Comparison of ENCODE assay signal across 2 cellular contexts in genomic region chr10:20916976-20917375, GRCh38.
TF ChIP-seq lines count a peak whose summit lies in the region.

No MANE protein-coding gene starts in this region.

TF ChIP-seq in liver, 16 proteins besides CTCF, POLR2A, EP300 and RAD21:
- TF ChIP-seq HNF4A (conservative IDR thresholded peaks at IDR 0.05) (peak; percentile 13 to 14), SP1 (IDR thresholded peaks at IDR 0.05) (no peak)

TF ChIP-seq in HepG2, 621 proteins besides CTCF, POLR2A, EP300 and RAD21:
- TF ChIP-seq ZNF407 (CRISPR knock-in tag; IDR thresholded peaks at IDR 0.05; ENCODE audit: not compliant biosample characterization) (no peak), ZSCAN20 (CRISPR knock-in tag; IDR thresholded peaks at IDR 0.05; ENCODE audit: borderline replicate concordance) (no peak), ZNF687 (CRISPR knock-in tag; IDR thresholded peaks at IDR 0.05) (no peak), ELK4 (CRISPR knock-in tag; IDR thresholded peaks at IDR 0.05; ENCODE audit: borderline replicate concordance) (no peak), ZBTB1 (CRISPR knock-in tag; IDR thresholded peaks at IDR 0.05; ENCODE audit: borderline replicate concordance) (no peak), ZNF331 (CRISPR knock-in tag; IDR thresholded peaks at IDR 0.05) (no peak), ESRRA (CRISPR knock-in tag; IDR thresholded peaks at IDR 0.05; ENCODE audit: low read depth) (no peak), FOXJ3 (CRISPR knock-in tag; IDR thresholded peaks at IDR 0.05; ENCODE audit: borderline replicate concordance) (no peak), CERS6 (CRISPR knock-in tag; IDR thresholded peaks at IDR 0.05) (no peak), ZBTB14 (CRISPR knock-in tag; IDR thresholded peaks at IDR 0.05) (no peak), MED8 (CRISPR knock-in tag; IDR thresholded peaks at IDR 0.05; ENCODE audit: insufficient replicate concordance) (no peak), MTF2 (CRISPR knock-in tag; IDR thresholded peaks at IDR 0.05; ENCODE audit: borderline replicate concordance) (no peak), DR1 (CRISPR knock-in tag; IDR thresholded peaks at IDR 0.05) (no peak), MED1 (CRISPR knock-in tag; IDR thresholded peaks at IDR 0.05) (no peak), BORCS8-MEF2B (CRISPR knock-in tag; IDR thresholded peaks at IDR 0.05) (no peak), ZNF614 (CRISPR knock-in tag; IDR thresholded peaks at IDR 0.05; ENCODE audit: borderline replicate concordance) (no peak)
TF ChIP-seq in HepG2: peak in this region for 0.
